34 cellular contexts compared by ENCODE assay signal in the genomic region with DNA sequence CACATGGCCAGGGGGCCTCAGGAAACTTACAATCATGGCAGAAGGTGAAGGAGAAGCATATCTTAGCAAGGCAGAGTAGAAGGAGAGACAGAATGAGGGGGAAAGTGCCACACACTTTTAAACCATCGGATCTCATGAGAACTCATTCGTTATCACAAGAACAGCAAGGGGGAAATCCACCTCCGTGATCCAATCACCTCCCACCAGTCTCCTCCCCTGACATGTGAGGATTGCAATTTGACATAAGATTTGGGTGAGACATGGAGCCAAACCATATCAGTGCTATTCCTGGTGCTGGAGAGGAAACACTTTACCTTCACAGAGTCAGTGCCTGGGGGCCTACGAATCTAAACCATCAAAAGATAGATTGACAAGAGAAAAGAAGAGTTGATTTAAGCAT.
"Had no signal": no experiment of that assay in that cellular context is flagged by ENCODE, and none has a peak within 500 bp of the region (broad histone marks: within the 10 kb centered on the region; RNA-seq: fewer than 3 reads in every experiment).

No MANE protein-coding gene starts in this region.

- H3K36me3 ChIP-seq: MG63 had no signal

- H3K27ac ChIP-seq: KMS-11 had no signal

- H3K9me3 ChIP-seq: MG63 had no signal

- DNase-seq: Karpas-422, Kasumi-1, KG1, MG63, MM.1S, MV-4-11, NCI-H1048, NCI-H1092, NCI-H1092 treated with DMSO at 0.1 percent for 48 hours, NCI-H1105, NCI-H1105 treated with DMSO at 0.1 percent for 48 hours, NCI-H1417, NCI-H1417 treated with DMSO at 0.1 percent for 48 hours, NCI-H1436, NCI-H1436 treated with DMSO at 0.1 percent for 48 hours, NCI-H1694, NCI-H1694 treated with DMSO at 0.1 percent for 48 hours, NCI-H187, NCI-H1930, NCI-H2029, NCI-H2029 treated with DMSO at 0.1 percent for 48 hours, NCI-H2081, NCI-H2081 treated with DMSO at 0.1 percent for 48 hours, NCI-H2107, NCI-H2171, NCI-H2171 treated with DMSO at 0.1 percent for 48 hours, NCI-H2227 treated with DMSO at 0.1 percent for 48 hours, NCI-H226, NCI-H345, NCI-H446, NCI-H446 treated with DMSO at 0.1 percent for 48 hours, NCI-H510A, NCI-H510A treated with DMSO at 0.1 percent for 48 hours had no signal

- H3K4me3 ChIP-seq: MG63 had no signal

- H3K27me3 ChIP-seq: MG63 had no signal
